In the genomic region with DNA sequence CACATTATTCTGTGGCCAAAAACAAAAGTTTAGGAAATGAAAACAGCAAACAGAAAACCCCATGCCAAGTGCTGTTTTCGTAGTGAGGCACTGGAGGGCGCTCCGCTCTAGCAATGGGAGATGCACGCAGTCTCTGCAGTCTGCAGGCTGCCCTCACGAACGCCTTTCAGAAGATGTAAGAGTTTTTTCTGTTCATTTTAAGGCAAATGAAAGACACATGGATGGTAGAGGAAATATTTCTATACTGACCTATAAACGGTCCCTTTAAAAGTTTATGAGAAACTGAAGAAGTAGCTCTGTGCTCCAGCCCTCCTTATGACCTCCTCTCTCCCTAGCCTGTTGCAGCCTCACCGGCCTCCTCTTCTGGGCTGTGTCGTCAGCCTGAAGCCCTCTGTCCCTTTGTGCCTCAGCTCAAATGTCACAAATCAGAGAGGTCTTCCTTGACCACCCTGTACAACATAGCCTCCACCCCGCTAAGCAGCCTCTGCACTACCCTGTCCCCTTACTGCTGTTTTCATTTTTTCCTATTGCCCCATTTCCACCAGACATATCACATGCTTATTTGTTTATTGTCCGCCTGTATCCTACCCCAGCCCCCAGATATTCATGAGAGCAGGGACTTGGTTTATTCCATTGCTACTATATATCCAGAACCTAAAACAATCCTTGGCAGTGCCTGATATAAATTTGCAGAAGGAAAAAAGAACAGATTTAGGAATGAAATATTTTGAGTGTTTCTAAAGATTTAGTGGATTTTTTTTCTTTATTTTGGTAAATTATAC, we compare ENCODE assay signal across 9 cellular contexts. TPM values are rescaled to one million over a fixed set of nuclear protein-coding genes. Genes with fewer than 3 reads are reported as not detected.
DNase-seq lines count a peak whose midpoint lies in the region; ATAC-seq lines count a peak whose summit lies in the region.
"Had no signal": no experiment of that assay in that cellular context is flagged by ENCODE, and none has a peak within 500 bp of the region (broad histone marks: within the 10 kb centered on the region; RNA-seq: fewer than 3 reads in every experiment).

No MANE protein-coding gene starts in this region.

- H3K4me3 ChIP-seq in right cardiac atrium (ENCODE audit: low read length): no peak overlapping the region

- no peaks in the 10 kb centered on the region for H3K9me3 Mint-ChIP-seq in activated CD8-positive, alpha-beta T cell treated with anti-CD3 and anti-CD28 coated beads, Interleukin-2, amount 10 ng/mL, durations not matched to agents 7 days and 5 days (ENCODE audit: insufficient read depth)
- H3K9me3 Mint-ChIP-seq in stimulated activated naive CD8-positive, alpha-beta T cell treated with anti-CD3 and anti-CD28 coated beads, Interleukin-15, amount 100 ng/mL, for 72 hours: no peaks in the 10 kb centered on the region
- H3K9me3 Mint-ChIP-seq: stimulated activated naive CD8-positive, alpha-beta T cell treated with anti-CD3 and anti-CD28 coated beads, Interleukin-15, Interleukin-2, amounts not matched to agents 100 ng/mL and 50 ng/mL, for 24 hours had no signal

- H3K27me3 Mint-ChIP-seq in activated CD8-positive, alpha-beta T cell treated with anti-CD3 and anti-CD28 coated beads, Interleukin-2, amount 10 ng/mL, durations not matched to agents 7 days and 5 days (ENCODE audit: low read depth): peaks cover 3% of the 10 kb centered on the region
- H3K27me3 Mint-ChIP-seq in stimulated activated naive CD8-positive, alpha-beta T cell treated with anti-CD3 and anti-CD28 coated beads, Interleukin-15, amount 100 ng/mL, for 72 hours: no peaks in the 10 kb centered on the region
- H3K27me3 Mint-ChIP-seq: stimulated activated naive CD8-positive, alpha-beta T cell treated with anti-CD3 and anti-CD28 coated beads, Interleukin-15, Interleukin-2, amounts not matched to agents 100 ng/mL and 50 ng/mL, for 24 hours had no signal

- POLR2A ChIA-PET in activated CD8-positive, alpha-beta T cell treated with anti-CD3 and anti-CD28 coated beads, Interleukin-2, amount 10 ng/mL, durations not matched to agents 7 days and 5 days (lab: Charles Lee): no interaction called here

- intact Hi-C loops in right cardiac atrium (cut with DNase I): no loop called here

- no peak overlapping the region for H3K27ac ChIP-seq in right cardiac atrium (ENCODE audit: low read length)

- peaks cover 11% of the 10 kb centered on the region for H3K4me1 Mint-ChIP-seq in activated CD8-positive, alpha-beta T cell treated with anti-CD3 and anti-CD28 coated beads, Interleukin-2, amount 10 ng/mL, durations not matched to agents 7 days and 5 days (ENCODE audit: low read depth)
- peaks cover 38% of the 10 kb centered on the region for H3K4me1 Mint-ChIP-seq in stimulated activated naive CD8-positive, alpha-beta T cell treated with anti-CD3 and anti-CD28 coated beads, Interleukin-15, amount 100 ng/mL, for 72 hours

- H3K36me3 Mint-ChIP-seq in activated CD8-positive, alpha-beta T cell treated with anti-CD3 and anti-CD28 coated beads, Interleukin-2, amount 10 ng/mL, durations not matched to agents 7 days and 5 days (ENCODE audit: low read depth): no peaks in the 10 kb centered on the region

- H3K4me1 ChIP-seq in right cardiac atrium (ENCODE audit: control insufficient read depth, insufficient read depth, low read length): peaks cover 2% of the 10 kb centered on the region

- no peaks in the 10 kb centered on the region for H3K9me3 ChIP-seq in right cardiac atrium (ENCODE audit: control insufficient read depth, low read length)

- no peak overlapping the region for H3K27ac Mint-ChIP-seq in activated CD8-positive, alpha-beta T cell treated with anti-CD3 and anti-CD28 coated beads, Interleukin-2, amount 10 ng/mL, durations not matched to agents 7 days and 5 days
- peak overlapping the region in 1 of 2 donors; percentile 73 for H3K27ac Mint-ChIP-seq in stimulated activated naive CD8-positive, alpha-beta T cell treated with anti-CD3 and anti-CD28 coated beads, Interleukin-15, amount 100 ng/mL, for 72 hours
- H3K27ac Mint-ChIP-seq: stimulated activated naive CD8-positive, alpha-beta T cell treated with anti-CD3 and anti-CD28 coated beads, Interleukin-15, Interleukin-2, amounts not matched to agents 100 ng/mL and 50 ng/mL, for 24 hours had no signal

- CTCF ChIA-PET in activated CD8-positive, alpha-beta T cell treated with anti-CD3 and anti-CD28 coated beads, Interleukin-2, amount 10 ng/mL, durations not matched to agents 7 days and 5 days (lab: Charles Lee): interaction anchor here (0.6 to 1.0 kb wide), 4 partner anchors 16 to 38 kb away, joined by 3 read pairs; no protein-coding TSS in a partner anchor

- no peaks in the 10 kb centered on the region for H3K27me3 ChIP-seq in right cardiac atrium (ENCODE audit: control insufficient read depth, insufficient read depth)

- no peak overlapping the region for H3K4me3 Mint-ChIP-seq in activated CD8-positive, alpha-beta T cell treated with anti-CD3 and anti-CD28 coated beads, Interleukin-2, amount 10 ng/mL, durations not matched to agents 7 days and 5 days
- no peak overlapping the region for H3K4me3 Mint-ChIP-seq in stimulated activated naive CD8-positive, alpha-beta T cell treated with anti-CD3 and anti-CD28 coated beads, Interleukin-15, amount 100 ng/mL, for 72 hours
- H3K4me3 Mint-ChIP-seq: stimulated activated naive CD8-positive, alpha-beta T cell treated with anti-CD3 and anti-CD28 coated beads, Interleukin-15, Interleukin-2, amounts not matched to agents 100 ng/mL and 50 ng/mL, for 24 hours had no signal

- WGBS in right cardiac atrium: 40% methylated on average over 11 of the region's 11 CpGs

- peak; percentile 28 for ATAC-seq in activated CD8-positive, alpha-beta T cell treated with anti-CD3 and anti-CD28 coated beads, Interleukin-2, amount 10 ng/mL, durations not matched to agents 7 days and 5 days
- peak; percentile 34 to 50 for ATAC-seq in right cardiac atrium
- ATAC-seq in stimulated activated naive CD8-positive, alpha-beta T cell treated with anti-CD3 and anti-CD28 coated beads, Interleukin-15, amount 100 ng/mL, for 72 hours: peak; percentile 56
- no peak for ATAC-seq in GM18907 (IDR thresholded peaks at IDR 0.05; ENCODE audit: unreplicated experiment)

- peak; percentile 11 to 13 for DNase-seq in stimulated activated CD4-positive, alpha-beta T cell treated with anti-CD3 and anti-CD28 coated beads, Interleukin-2, amount 100 ng/mL, for 48 hours
- DNase-seq in stimulated activated CD4-positive, alpha-beta T cell treated with anti-CD3 and anti-CD28 coated beads, Interleukin-4, amount 100 ng/mL, for 24 hours: no peak
- peak; percentile 52 for DNase-seq in LHCN-M2 (ENCODE audit: low read depth)
- peak; percentile 33 for DNase-seq in activated CD8-positive, alpha-beta T cell treated with anti-CD3 and anti-CD28 coated beads, Interleukin-2, amount 10 ng/mL, durations not matched to agents 7 days and 5 days
- peak; percentile 29 to 73 (median 67) for DNase-seq in right cardiac atrium
- DNase-seq in stimulated activated naive CD8-positive, alpha-beta T cell treated with anti-CD3 and anti-CD28 coated beads, Interleukin-15, amount 100 ng/mL, for 72 hours: peak in 1 of 2 donors; percentile 17
- DNase-seq in DMS153 (lab: John Stamatoyannopoulos, UW): no peak

RNA-seq across cellular contexts. Expression of a gene that starts 11.2 kb away (rescaled TPM):
- total RNA-seq in LHCN-M2 (2014; rRNA removed) (0.29 and 1.8 TPM in 2 replicates), right cardiac atrium (10 to 100 TPM; 16.5 to 21.8 (median 19.3) TPM)
- polyA plus RNA-seq in LHCN-M2 (2012): 0.73 TPM
- 1 to 10 TPM; 6.0 to 8.2 TPM for total RNA-seq in activated CD8-positive, alpha-beta T cell treated with anti-CD3 and anti-CD28 coated beads, Interleukin-2, amount 10 ng/mL, durations not matched to agents 7 days and 5 days
- 18.5 TPM for polyA plus RNA-seq in right cardiac atrium

Comparison
In these comparisons a context has a peak if more than half of its experiments do, and no peak if none do; other contexts are left out.
1. DNase-seq: peak in stimulated activated CD4-positive, alpha-beta T cell treated with anti-CD3 and anti-CD28 coated beads, Interleukin-2, amount 100 ng/mL, for 48 hours (2 of 2), LHCN-M2 (single experiment), activated CD8-positive, alpha-beta T cell treated with anti-CD3 and anti-CD28 coated beads, Interleukin-2, amount 10 ng/mL, durations not matched to agents 7 days and 5 days (single experiment) and right cardiac atrium (3 of 3); none in stimulated activated CD4-positive, alpha-beta T cell treated with anti-CD3 and anti-CD28 coated beads, Interleukin-4, amount 100 ng/mL, for 24 hours (single experiment) and DMS153 (single experiment).